Comparison of ENCODE assay signal across 1 cellular context in the genomic region with DNA sequence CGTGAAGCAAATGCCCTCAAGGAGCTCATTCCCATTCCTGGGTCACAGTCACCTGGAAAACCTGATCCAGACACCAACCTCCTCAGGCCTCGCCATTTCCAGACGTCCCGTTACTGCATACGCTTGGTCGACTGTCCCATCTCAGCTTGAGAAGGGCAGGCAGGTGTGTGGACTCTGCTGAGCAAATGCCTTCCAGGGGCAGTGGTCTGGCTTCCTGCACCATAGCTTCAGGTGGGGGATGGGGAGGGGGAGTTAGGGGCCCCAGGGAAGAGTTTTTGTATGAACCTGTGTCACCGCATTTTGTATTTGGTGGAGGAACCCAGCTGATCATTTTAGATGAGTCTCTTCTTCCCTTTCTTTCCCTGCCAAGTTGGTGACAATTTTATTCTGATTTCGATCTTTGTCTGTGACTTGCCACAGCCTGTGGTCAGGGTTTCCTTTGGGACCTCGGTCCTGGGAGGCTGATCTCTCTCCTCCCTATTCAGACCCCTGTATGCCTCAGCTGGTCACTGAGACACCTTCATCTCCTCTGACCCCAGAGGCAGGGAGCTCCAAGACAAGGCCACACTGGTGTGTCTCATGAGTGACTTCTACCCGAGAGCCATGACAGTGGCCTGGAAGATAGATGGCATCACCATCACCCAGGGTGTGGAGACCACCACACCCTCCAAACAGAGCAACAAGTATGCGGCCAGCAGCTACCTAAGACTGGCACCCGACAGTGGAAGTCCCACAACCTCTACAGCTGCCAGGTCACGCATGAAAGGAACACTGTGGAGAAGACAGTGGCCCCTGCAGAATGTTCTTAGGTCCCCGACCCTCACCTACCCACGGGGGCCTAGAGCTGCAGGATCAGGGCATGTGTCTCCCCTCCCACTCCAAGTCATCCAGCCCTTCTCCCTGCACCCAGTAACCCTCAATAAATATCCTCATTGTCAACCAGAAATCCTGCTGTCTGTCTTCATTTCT.
A peak's percentile ranks its signal among the peaks of the same experiment; 100 is the strongest.
TF ChIP-seq lines count a peak whose summit lies in the region.

No MANE protein-coding gene starts in this region.

TF ChIP-seq in K562, 482 proteins besides CTCF, POLR2A, EP300 and RAD21 (continues in another document):
- TF ChIP-seq ZNF695 (CRISPR knock-in tag; IDR thresholded peaks at IDR 0.05) (no peak), RHOXF2B (CRISPR knock-in tag; conservative IDR thresholded peaks at IDR 0.05) (no peak), CBFA2T2 (conservative IDR thresholded peaks at IDR 0.05) (no peak), ZEB2 (IDR thresholded peaks at IDR 0.05) (no peak), CCAR2 (IDR thresholded peaks at IDR 0.05; ENCODE audit: low read depth, low read length) (0 out of 2 replicates have a peak, but pooled peaks have one; percentile 54), SMAD2 (IDR thresholded peaks at IDR 0.05; ENCODE audit: low read depth, low read length) (no peak), HNRNPLL (IDR thresholded peaks at IDR 0.05; ENCODE audit: low read depth, low read length, poor library complexity, severe bottlenecking) (peak; percentile 9), CHCHD3 (CRISPR knock-in tag; IDR thresholded peaks at IDR 0.05) (peak; percentile 53), ZNF668 (CRISPR knock-in tag; IDR thresholded peaks at IDR 0.05) (no peak), PRMT5 (CRISPR knock-in tag; IDR thresholded peaks at IDR 0.05) (0 out of 2 replicates have a peak, but pooled peaks have one; percentile 56), KDM5B (IDR thresholded peaks at IDR 0.05; ENCODE audit: insufficient replicate concordance, low read depth, low read length) (no peak), U2AF2 (optimal IDR thresholded peaks at IDR 0.05; ENCODE audit: low read depth, low read length) (no peak), TARDBP (IDR thresholded peaks at IDR 0.05) (no peak), ZNF699 (CRISPR knock-in tag; IDR thresholded peaks at IDR 0.05; ENCODE audit: insufficient replicate concordance) (no peak), RUNX1 (IDR thresholded peaks at IDR 0.05; ENCODE audit: low read depth) (peak; percentile 77; the same call in 1 of the 2 replicates), MCM7 (IDR thresholded peaks at IDR 0.05) (0 out of 4 replicates have a peak, but pooled peaks of 1 of the 2 experiments have one; percentile 63), ATF1 (CRISPR knock-in tag; IDR thresholded peaks at IDR 0.05) (0 out of 2 replicates have a peak, but pooled peaks have one; percentile 38), ATF1 (tag; IDR thresholded peaks at IDR 0.05) (no peak), ZNF408 (CRISPR knock-in tag; IDR thresholded peaks at IDR 0.05; ENCODE audit: low read depth) (no peak), SMARCB1 (IDR thresholded peaks at IDR 0.05; ENCODE audit: insufficient read length, low read depth) (no peak)
- TF ChIP-seq, protein P1, sequence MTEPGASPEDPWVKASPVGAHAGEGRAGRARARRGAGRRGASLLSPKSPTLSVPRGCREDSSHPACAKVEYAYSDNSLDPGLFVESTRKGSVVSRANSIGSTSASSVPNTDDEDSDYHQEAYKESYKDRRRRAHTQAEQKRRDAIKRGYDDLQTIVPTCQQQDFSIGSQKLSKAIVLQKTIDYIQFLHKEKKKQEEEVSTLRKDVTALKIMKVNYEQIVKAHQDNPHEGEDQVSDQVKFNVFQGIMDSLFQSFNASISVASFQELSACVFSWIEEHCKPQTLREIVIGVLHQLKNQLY (CRISPR knock-in tag; conservative IDR thresholded peaks at IDR 0.05) = 0 out of 4 replicates have a peak, but pooled peaks of 1 of the 2 experiments have one; percentile 60
- TF ChIP-seq, protein P2, sequence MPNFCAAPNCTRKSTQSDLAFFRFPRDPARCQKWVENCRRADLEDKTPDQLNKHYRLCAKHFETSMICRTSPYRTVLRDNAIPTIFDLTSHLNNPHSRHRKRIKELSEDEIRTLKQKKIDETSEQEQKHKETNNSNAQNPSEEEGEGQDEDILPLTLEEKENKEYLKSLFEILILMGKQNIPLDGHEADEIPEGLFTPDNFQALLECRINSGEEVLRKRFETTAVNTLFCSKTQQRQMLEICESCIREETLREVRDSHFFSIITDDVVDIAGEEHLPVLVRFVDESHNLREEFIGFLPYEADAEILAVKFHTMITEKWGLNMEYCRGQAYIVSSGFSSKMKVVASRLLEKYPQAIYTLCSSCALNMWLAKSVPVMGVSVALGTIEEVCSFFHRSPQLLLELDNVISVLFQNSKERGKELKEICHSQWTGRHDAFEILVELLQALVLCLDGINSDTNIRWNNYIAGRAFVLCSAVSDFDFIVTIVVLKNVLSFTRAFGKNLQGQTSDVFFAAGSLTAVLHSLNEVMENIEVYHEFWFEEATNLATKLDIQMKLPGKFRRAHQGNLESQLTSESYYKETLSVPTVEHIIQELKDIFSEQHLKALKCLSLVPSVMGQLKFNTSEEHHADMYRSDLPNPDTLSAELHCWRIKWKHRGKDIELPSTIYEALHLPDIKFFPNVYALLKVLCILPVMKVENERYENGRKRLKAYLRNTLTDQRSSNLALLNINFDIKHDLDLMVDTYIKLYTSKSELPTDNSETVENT (CRISPR knock-in tag; IDR thresholded peaks at IDR 0.05) = peak; percentile 72; the same call in 1 of the 2 replicates
- TF ChIP-seq, protein P3, sequence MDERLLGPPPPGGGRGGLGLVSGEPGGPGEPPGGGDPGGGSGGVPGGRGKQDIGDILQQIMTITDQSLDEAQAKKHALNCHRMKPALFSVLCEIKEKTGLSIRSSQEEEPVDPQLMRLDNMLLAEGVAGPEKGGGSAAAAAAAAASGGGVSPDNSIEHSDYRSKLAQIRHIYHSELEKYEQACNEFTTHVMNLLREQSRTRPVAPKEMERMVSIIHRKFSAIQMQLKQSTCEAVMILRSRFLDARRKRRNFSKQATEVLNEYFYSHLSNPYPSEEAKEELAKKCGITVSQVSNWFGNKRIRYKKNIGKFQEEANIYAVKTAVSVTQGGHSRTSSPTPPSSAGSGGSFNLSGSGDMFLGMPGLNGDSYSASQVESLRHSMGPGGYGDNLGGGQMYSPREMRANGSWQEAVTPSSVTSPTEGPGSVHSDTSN (CRISPR knock-in tag; IDR thresholded peaks at IDR 0.05; ENCODE audit: low read depth) = 0 out of 2 replicates have a peak, but pooled peaks have one; percentile 19
- TF ChIP-seq, protein P3 (tag; conservative IDR thresholded peaks at IDR 0.05; ENCODE audit: low read depth) = no peak
- TF ChIP-seq, protein P4, sequence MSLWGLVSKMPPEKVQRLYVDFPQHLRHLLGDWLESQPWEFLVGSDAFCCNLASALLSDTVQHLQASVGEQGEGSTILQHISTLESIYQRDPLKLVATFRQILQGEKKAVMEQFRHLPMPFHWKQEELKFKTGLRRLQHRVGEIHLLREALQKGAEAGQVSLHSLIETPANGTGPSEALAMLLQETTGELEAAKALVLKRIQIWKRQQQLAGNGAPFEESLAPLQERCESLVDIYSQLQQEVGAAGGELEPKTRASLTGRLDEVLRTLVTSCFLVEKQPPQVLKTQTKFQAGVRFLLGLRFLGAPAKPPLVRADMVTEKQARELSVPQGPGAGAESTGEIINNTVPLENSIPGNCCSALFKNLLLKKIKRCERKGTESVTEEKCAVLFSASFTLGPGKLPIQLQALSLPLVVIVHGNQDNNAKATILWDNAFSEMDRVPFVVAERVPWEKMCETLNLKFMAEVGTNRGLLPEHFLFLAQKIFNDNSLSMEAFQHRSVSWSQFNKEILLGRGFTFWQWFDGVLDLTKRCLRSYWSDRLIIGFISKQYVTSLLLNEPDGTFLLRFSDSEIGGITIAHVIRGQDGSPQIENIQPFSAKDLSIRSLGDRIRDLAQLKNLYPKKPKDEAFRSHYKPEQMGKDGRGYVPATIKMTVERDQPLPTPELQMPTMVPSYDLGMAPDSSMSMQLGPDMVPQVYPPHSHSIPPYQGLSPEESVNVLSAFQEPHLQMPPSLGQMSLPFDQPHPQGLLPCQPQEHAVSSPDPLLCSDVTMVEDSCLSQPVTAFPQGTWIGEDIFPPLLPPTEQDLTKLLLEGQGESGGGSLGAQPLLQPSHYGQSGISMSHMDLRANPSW (CRISPR knock-in tag; IDR thresholded peaks at IDR 0.05) = peak; percentile 63; the same call in 1 of the 2 replicates
- TF ChIP-seq, protein P5, sequence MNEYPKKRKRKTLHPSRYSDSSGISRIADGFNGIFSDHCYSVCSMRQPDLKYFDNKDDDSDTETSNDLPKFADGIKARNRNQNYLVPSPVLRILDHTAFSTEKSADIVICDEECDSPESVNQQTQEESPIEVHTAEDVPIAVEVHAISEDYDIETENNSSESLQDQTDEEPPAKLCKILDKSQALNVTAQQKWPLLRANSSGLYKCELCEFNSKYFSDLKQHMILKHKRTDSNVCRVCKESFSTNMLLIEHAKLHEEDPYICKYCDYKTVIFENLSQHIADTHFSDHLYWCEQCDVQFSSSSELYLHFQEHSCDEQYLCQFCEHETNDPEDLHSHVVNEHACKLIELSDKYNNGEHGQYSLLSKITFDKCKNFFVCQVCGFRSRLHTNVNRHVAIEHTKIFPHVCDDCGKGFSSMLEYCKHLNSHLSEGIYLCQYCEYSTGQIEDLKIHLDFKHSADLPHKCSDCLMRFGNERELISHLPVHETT (CRISPR knock-in tag; conservative IDR thresholded peaks at IDR 0.05 in 1 of 2, IDR thresholded peaks at IDR 0.05 in 1 of 2) = 0 out of 4 replicates have a peak, but pooled peaks of 1 of the 2 experiments have one; percentile 61
- TF ChIP-seq, protein P6, sequence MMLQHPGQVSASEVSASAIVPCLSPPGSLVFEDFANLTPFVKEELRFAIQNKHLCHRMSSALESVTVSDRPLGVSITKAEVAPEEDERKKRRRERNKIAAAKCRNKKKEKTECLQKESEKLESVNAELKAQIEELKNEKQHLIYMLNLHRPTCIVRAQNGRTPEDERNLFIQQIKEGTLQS (IDR thresholded peaks at IDR 0.05) = no peak
- TF ChIP-seq, protein P6 (CRISPR knock-in tag; conservative IDR thresholded peaks at IDR 0.05) = 0 out of 2 replicates have a peak, but pooled peaks have one; percentile 20
- TF ChIP-seq, protein P7, sequence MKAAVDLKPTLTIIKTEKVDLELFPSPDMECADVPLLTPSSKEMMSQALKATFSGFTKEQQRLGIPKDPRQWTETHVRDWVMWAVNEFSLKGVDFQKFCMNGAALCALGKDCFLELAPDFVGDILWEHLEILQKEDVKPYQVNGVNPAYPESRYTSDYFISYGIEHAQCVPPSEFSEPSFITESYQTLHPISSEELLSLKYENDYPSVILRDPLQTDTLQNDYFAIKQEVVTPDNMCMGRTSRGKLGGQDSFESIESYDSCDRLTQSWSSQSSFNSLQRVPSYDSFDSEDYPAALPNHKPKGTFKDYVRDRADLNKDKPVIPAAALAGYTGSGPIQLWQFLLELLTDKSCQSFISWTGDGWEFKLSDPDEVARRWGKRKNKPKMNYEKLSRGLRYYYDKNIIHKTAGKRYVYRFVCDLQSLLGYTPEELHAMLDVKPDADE (conservative IDR thresholded peaks at IDR 0.05; ENCODE audit: control insufficient read depth, low read depth, low read length) = 0 out of 2 replicates have a peak, but pooled peaks have one; percentile 50
- TF ChIP-seq, protein P8, sequence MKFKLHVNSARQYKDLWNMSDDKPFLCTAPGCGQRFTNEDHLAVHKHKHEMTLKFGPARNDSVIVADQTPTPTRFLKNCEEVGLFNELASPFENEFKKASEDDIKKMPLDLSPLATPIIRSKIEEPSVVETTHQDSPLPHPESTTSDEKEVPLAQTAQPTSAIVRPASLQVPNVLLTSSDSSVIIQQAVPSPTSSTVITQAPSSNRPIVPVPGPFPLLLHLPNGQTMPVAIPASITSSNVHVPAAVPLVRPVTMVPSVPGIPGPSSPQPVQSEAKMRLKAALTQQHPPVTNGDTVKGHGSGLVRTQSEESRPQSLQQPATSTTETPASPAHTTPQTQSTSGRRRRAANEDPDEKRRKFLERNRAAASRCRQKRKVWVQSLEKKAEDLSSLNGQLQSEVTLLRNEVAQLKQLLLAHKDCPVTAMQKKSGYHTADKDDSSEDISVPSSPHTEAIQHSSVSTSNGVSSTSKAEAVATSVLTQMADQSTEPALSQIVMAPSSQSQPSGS (CRISPR knock-in tag; IDR thresholded peaks at IDR 0.05) = no peak
- TF ChIP-seq, protein P9, sequence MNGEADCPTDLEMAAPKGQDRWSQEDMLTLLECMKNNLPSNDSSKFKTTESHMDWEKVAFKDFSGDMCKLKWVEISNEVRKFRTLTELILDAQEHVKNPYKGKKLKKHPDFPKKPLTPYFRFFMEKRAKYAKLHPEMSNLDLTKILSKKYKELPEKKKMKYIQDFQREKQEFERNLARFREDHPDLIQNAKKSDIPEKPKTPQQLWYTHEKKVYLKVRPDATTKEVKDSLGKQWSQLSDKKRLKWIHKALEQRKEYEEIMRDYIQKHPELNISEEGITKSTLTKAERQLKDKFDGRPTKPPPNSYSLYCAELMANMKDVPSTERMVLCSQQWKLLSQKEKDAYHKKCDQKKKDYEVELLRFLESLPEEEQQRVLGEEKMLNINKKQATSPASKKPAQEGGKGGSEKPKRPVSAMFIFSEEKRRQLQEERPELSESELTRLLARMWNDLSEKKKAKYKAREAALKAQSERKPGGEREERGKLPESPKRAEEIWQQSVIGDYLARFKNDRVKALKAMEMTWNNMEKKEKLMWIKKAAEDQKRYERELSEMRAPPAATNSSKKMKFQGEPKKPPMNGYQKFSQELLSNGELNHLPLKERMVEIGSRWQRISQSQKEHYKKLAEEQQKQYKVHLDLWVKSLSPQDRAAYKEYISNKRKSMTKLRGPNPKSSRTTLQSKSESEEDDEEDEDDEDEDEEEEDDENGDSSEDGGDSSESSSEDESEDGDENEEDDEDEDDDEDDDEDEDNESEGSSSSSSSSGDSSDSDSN (IDR thresholded peaks at IDR 0.05; ENCODE audit: borderline replicate concordance in 1 of 2, low read depth in 2 of 2, low read length in 2 of 2) = 0 out of 4 replicates have a peak, but pooled peaks of 1 of the 2 experiments have one; percentile 59
- TF ChIP-seq, protein P10, sequence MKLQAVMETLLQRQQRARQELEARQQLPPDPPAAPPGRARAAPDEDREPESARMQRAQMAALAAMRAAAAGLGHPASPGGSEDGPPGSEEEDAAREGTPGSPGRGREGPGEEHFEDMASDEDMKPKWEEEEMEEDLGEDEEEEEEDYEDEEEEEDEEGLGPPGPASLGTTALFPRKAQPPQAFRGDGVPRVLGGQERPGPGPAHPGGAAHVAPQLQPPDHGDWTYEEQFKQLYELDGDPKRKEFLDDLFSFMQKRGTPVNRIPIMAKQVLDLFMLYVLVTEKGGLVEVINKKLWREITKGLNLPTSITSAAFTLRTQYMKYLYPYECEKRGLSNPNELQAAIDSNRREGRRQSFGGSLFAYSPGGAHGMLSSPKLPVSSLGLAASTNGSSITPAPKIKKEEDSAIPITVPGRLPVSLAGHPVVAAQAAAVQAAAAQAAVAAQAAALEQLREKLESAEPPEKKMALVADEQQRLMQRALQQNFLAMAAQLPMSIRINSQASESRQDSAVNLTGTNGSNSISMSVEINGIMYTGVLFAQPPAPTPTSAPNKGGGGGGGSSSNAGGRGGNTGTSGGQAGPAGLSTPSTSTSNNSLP (IDR thresholded peaks at IDR 0.05; ENCODE audit: borderline replicate concordance, low read depth, low read length) = no peak
